ENCODE assay signal across 1 cellular context in genomic region chr17:68101075-68101991, GRCh38.
TF ChIP-seq lines count a peak whose summit lies in the region.

No MANE protein-coding gene starts in this region.

TF ChIP-seq in HepG2, 621 proteins besides CTCF, POLR2A, EP300 and RAD21 (continued from another document and continues in another):
- peak; percentile 59; the same call in 1 of the 2 replicates for TF ChIP-seq PPARG (CRISPR knock-in tag; conservative IDR thresholded peaks at IDR 0.05)
- peak; percentile 98 for TF ChIP-seq MXD3 (CRISPR knock-in tag; IDR thresholded peaks at IDR 0.05)
- TF ChIP-seq, protein P1, sequence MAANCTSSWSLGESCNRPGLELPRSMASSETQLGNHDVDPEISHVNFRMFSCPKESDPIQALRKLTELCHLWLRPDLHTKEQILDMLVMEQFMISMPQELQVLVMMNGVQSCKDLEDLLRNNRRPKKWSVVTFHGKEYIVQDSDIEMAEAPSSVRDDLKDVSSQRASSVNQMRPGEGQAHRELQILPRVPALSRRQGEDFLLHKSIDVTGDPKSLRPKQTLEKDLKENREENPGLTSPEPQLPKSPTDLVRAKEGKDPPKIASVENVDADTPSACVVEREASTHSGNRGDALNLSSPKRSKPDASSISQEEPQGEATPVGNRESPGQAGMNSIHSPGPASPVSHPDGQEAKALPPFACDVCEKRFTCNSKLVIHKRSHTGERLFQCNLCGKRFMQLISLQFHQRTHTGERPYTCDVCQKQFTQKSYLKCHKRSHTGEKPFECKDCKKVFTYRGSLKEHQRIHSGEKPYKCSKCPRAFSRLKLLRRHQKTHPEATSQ (CRISPR knock-in tag; IDR thresholded peaks at IDR 0.05; ENCODE audit: borderline replicate concordance), result no peak; the same call in 1 of the 2 replicates
- TF ChIP-seq GPBP1L1 (CRISPR knock-in tag; IDR thresholded peaks at IDR 0.05), result no peak
- TF ChIP-seq NBN (conservative IDR thresholded peaks at IDR 0.05), result no peak
- no peak for TF ChIP-seq XBP1 (CRISPR knock-in tag; IDR thresholded peaks at IDR 0.05)
- no peak for TF ChIP-seq ZKSCAN1 (IDR thresholded peaks at IDR 0.05; ENCODE audit: low read length)
- no peak for TF ChIP-seq SETDB1 (CRISPR knock-in tag; IDR thresholded peaks at IDR 0.05; ENCODE audit: borderline replicate concordance)
- TF ChIP-seq GLI4 (CRISPR knock-in tag; IDR thresholded peaks at IDR 0.05; ENCODE audit: borderline replicate concordance), result peak; percentile 99
- TF ChIP-seq, protein P2, sequence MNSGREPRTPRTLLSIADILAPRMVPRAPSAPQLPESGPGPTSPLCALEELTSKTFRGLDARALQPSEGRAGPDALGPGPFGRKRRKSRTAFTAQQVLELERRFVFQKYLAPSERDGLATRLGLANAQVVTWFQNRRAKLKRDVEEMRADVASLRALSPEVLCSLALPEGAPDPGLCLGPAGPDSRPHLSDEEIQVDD (CRISPR knock-in tag; IDR thresholded peaks at IDR 0.05; ENCODE audit: borderline replicate concordance), result peak; percentile 99
- peak; percentile 96; the same call in 1 of the 2 replicates for TF ChIP-seq SRY (CRISPR knock-in tag; IDR thresholded peaks at IDR 0.05)
- TF ChIP-seq NONO (IDR thresholded peaks at IDR 0.05), result no peak
- peak; percentile 95 for TF ChIP-seq NONO (CRISPR knock-in tag; conservative IDR thresholded peaks at IDR 0.05)
- peak; percentile 89 for TF ChIP-seq KLF15 (CRISPR knock-in tag; IDR thresholded peaks at IDR 0.05; ENCODE audit: borderline replicate concordance)
- TF ChIP-seq SIX4 (CRISPR knock-in tag; IDR thresholded peaks at IDR 0.05), result peak; percentile 65
- TF ChIP-seq, protein P3, sequence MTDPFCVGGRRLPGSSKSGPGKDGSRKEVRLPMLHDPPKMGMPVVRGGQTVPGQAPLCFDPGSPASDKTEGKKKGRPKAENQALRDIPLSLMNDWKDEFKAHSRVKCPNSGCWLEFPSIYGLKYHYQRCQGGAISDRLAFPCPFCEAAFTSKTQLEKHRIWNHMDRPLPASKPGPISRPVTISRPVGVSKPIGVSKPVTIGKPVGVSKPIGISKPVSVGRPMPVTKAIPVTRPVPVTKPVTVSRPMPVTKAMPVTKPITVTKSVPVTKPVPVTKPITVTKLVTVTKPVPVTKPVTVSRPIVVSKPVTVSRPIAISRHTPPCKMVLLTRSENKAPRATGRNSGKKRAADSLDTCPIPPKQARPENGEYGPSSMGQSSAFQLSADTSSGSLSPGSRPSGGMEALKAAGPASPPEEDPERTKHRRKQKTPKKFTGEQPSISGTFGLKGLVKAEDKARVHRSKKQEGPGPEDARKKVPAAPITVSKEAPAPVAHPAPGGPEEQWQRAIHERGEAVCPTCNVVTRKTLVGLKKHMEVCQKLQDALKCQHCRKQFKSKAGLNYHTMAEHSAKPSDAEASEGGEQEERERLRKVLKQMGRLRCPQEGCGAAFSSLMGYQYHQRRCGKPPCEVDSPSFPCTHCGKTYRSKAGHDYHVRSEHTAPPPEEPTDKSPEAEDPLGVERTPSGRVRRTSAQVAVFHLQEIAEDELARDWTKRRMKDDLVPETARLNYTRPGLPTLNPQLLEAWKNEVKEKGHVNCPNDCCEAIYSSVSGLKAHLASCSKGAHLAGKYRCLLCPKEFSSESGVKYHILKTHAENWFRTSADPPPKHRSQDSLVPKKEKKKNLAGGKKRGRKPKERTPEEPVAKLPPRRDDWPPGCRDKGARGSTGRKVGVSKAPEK (CRISPR knock-in tag; IDR thresholded peaks at IDR 0.05; ENCODE audit: borderline replicate concordance), result 0 out of 2 replicates have a peak, but pooled peaks have one; percentile 47
- TF ChIP-seq SUZ12 (IDR thresholded peaks at IDR 0.05; ENCODE audit: low read depth, low read length), result no peak
- peak; percentile 92 for TF ChIP-seq ATF5 (CRISPR knock-in tag; IDR thresholded peaks at IDR 0.05; ENCODE audit: low read depth)
- no peak for TF ChIP-seq ZNF7 (CRISPR knock-in tag; IDR thresholded peaks at IDR 0.05)
- peak; percentile 97 for TF ChIP-seq ZFP90 (CRISPR knock-in tag; IDR thresholded peaks at IDR 0.05; ENCODE audit: borderline replicate concordance)
- peak; percentile 75; the same call in 1 of the 2 replicates for TF ChIP-seq ZNF713 (CRISPR knock-in tag; IDR thresholded peaks at IDR 0.05)
- TF ChIP-seq AGO1 (IDR thresholded peaks at IDR 0.05; ENCODE audit: low read depth, low read length, poor library complexity, severe bottlenecking), result no peak
- peak; percentile 95 for TF ChIP-seq ZC3H13 (CRISPR knock-in tag; IDR thresholded peaks at IDR 0.05)
- TF ChIP-seq JUNB (CRISPR knock-in tag; IDR thresholded peaks at IDR 0.05; ENCODE audit: borderline replicate concordance), result peak; percentile 70
- TF ChIP-seq, protein P4, sequence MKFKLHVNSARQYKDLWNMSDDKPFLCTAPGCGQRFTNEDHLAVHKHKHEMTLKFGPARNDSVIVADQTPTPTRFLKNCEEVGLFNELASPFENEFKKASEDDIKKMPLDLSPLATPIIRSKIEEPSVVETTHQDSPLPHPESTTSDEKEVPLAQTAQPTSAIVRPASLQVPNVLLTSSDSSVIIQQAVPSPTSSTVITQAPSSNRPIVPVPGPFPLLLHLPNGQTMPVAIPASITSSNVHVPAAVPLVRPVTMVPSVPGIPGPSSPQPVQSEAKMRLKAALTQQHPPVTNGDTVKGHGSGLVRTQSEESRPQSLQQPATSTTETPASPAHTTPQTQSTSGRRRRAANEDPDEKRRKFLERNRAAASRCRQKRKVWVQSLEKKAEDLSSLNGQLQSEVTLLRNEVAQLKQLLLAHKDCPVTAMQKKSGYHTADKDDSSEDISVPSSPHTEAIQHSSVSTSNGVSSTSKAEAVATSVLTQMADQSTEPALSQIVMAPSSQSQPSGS (CRISPR knock-in tag; IDR thresholded peaks at IDR 0.05), result peak; percentile 75
- TF ChIP-seq MED8 (CRISPR knock-in tag; IDR thresholded peaks at IDR 0.05; ENCODE audit: insufficient replicate concordance), result peak; percentile 72
- peak; percentile 97; the same call in 1 of the 2 replicates for TF ChIP-seq CREBL2 (CRISPR knock-in tag; IDR thresholded peaks at IDR 0.05; ENCODE audit: borderline replicate concordance)
- peak; percentile 96 for TF ChIP-seq ELF3 (CRISPR knock-in tag; IDR thresholded peaks at IDR 0.05)
- TF ChIP-seq, protein P5, sequence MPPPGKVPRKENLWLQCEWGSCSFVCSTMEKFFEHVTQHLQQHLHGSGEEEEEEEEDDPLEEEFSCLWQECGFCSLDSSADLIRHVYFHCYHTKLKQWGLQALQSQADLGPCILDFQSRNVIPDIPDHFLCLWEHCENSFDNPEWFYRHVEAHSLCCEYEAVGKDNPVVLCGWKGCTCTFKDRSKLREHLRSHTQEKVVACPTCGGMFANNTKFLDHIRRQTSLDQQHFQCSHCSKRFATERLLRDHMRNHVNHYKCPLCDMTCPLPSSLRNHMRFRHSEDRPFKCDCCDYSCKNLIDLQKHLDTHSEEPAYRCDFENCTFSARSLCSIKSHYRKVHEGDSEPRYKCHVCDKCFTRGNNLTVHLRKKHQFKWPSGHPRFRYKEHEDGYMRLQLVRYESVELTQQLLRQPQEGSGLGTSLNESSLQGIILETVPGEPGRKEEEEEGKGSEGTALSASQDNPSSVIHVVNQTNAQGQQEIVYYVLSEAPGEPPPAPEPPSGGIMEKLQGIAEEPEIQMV (CRISPR knock-in tag; IDR thresholded peaks at IDR 0.05; ENCODE audit: low read depth), result peak; percentile 99
- TF ChIP-seq ZMYM4 (CRISPR knock-in tag; IDR thresholded peaks at IDR 0.05), result peak; percentile 97
- TF ChIP-seq TCF7 (IDR thresholded peaks at IDR 0.05; ENCODE audit: low read depth), result no peak
- TF ChIP-seq EED (CRISPR knock-in tag; IDR thresholded peaks at IDR 0.05), result peak; percentile 47; the same call in 1 of the 2 replicates
- TF ChIP-seq TIGD3 (CRISPR knock-in tag; IDR thresholded peaks at IDR 0.05; ENCODE audit: borderline replicate concordance), result peak; percentile 59; the same call in 1 of the 2 replicates
- TF ChIP-seq, protein P6, sequence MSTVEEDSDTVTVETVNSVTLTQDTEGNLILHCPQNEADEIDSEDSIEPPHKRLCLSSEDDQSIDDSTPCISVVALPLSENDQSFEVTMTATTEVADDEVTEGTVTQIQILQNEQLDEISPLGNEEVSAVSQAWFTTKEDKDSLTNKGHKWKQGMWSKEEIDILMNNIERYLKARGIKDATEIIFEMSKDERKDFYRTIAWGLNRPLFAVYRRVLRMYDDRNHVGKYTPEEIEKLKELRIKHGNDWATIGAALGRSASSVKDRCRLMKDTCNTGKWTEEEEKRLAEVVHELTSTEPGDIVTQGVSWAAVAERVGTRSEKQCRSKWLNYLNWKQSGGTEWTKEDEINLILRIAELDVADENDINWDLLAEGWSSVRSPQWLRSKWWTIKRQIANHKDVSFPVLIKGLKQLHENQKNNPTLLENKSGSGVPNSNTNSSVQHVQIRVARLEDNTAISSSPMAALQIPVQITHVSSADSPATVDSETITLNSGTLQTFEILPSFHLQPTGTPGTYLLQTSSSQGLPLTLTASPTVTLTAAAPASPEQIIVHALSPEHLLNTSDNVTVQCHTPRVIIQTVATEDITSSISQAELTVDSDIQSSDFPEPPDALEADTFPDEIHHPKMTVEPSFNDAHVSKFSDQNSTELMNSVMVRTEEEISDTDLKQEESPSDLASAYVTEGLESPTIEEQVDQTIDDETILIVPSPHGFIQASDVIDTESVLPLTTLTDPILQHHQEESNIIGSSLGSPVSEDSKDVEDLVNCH (CRISPR knock-in tag; IDR thresholded peaks at IDR 0.05), result peak; percentile 95; the same call in 1 of the 2 replicates
- TF ChIP-seq, protein P7, sequence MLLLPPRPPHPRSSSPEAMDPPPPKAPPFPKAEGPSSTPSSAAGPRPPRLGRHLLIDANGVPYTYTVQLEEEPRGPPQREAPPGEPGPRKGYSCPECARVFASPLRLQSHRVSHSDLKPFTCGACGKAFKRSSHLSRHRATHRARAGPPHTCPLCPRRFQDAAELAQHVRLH (CRISPR knock-in tag; IDR thresholded peaks at IDR 0.05; ENCODE audit: borderline replicate concordance, low read depth), result peak; percentile 98; the same call in 1 of the 2 replicates
- TF ChIP-seq LCORL (IDR thresholded peaks at IDR 0.05), result no peak
- TF ChIP-seq LCORL (CRISPR knock-in tag; IDR thresholded peaks at IDR 0.05), result peak; percentile 89
- TF ChIP-seq, protein P8, sequence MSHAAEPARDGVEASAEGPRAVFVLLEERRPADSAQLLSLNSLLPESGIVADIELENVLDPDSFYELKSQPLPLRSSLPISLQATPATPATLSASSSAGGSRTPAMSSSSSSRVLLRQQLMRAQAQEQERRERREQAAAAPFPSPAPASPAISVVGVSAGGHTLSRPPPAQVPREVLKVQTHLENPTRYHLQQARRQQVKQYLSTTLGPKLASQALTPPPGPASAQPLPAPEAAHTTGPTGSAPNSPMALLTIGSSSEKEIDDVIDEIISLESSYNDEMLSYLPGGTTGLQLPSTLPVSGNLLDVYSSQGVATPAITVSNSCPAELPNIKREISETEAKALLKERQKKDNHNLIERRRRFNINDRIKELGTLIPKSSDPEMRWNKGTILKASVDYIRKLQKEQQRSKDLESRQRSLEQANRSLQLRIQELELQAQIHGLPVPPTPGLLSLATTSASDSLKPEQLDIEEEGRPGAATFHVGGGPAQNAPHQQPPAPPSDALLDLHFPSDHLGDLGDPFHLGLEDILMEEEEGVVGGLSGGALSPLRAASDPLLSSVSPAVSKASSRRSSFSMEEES (CRISPR knock-in tag; IDR thresholded peaks at IDR 0.05), result peak; percentile 91
- no peak for TF ChIP-seq SMARCC2 (IDR thresholded peaks at IDR 0.05)
- 0 out of 2 replicates have a peak, but pooled peaks have one; percentile 44 for TF ChIP-seq ZNF619 (CRISPR knock-in tag; IDR thresholded peaks at IDR 0.05)
- TF ChIP-seq ZNF382 (CRISPR knock-in tag; IDR thresholded peaks at IDR 0.05; ENCODE audit: borderline replicate concordance), result no peak
- peak; percentile 95 for TF ChIP-seq YEATS4 (CRISPR knock-in tag; IDR thresholded peaks at IDR 0.05; ENCODE audit: borderline replicate concordance)
- peak; percentile 98 for TF ChIP-seq ZNF546 (CRISPR knock-in tag; conservative IDR thresholded peaks at IDR 0.05)
- TF ChIP-seq PLSCR1 (CRISPR knock-in tag; IDR thresholded peaks at IDR 0.05; ENCODE audit: borderline replicate concordance), result peak; percentile 76; the same call in 1 of the 2 replicates
- TF ChIP-seq SRSF9 (IDR thresholded peaks at IDR 0.05; ENCODE audit: borderline replicate concordance, insufficient read depth, low read depth, low read length, poor library complexity, severe bottlenecking), result no peak
